ENCODE assay signal across 8 cellular contexts in the genomic region with DNA sequence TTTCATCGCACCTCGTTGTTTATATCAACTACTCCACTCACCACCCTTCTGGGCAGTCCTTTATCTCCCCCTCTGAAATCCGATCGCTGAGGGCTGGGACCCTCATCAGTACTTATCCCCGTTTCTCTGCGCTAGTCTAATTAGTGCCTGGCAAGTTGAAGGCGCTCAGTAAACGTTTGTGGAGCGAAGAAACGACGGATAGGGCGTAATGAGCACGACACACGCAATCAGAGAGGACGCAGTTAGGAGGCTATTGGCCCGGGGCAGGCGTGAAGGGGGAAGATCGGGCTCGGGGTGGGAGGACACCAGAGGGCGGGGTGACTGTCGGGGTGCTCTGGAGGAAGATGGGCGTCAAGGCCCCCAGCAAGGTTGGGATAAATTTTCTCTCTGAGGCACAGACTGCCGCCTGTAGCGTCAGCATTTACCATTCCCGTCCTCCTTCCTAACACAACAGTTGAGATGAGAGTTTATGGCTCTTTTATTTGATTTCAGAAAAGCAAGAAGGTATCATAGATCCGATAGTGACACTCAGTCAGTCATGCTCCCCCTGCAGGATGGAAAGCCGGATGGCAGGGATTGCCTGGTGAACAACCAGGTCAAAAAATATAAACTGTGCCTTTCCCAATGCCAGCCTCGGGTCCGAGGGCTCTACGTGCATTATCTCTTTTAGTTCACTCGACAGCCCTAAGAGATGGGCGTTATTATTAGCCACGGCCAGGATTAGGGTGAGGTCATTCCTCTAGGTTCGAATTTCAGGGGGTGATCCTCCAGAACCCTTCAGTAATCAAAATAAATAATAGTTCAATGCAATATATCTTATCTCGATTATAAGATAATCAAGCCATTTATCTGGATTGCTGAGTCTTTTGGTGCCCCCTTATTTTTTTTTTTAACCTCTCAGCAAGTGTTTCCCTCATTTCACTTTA. TPM values are rescaled to one million over a fixed set of nuclear protein-coding genes. Genes with fewer than 3 reads are reported as not detected.
A peak's percentile ranks its signal among the peaks of the same experiment; 100 is the strongest.
DNase-seq lines count a peak whose midpoint lies in the region; ATAC-seq and TF ChIP-seq lines count a peak whose summit lies in the region.

No MANE protein-coding gene starts in this region.

- peak overlapping the region; percentile 70 for H2AFZ ChIP-seq in HCT116 (ENCODE audit: low read depth, low read length, poor library complexity, severe bottlenecking)

- H3K36me3 Mint-ChIP-seq in Calu3 (ENCODE audit: insufficient read depth, unreplicated experiment), result peaks cover 18% of the 10 kb centered on the region

- TF ChIP-seq RAD21 in HCT116 (IDR thresholded peaks at IDR 0.05; ENCODE audit: low read depth), result peak; percentile 63

- H4K20me1 ChIP-seq in HCT116 (ENCODE audit: insufficient read depth), result no peaks in the 10 kb centered on the region

- peak overlapping the region; percentile 76 for H3K9ac ChIP-seq in HCT116 (ENCODE audit: low read length)

- peak; percentile 92 for TF ChIP-seq CTCF in Calu3 (IDR thresholded peaks at IDR 0.05; ENCODE audit: unreplicated experiment)
- peak; percentile 79 to 88 (median 82) for TF ChIP-seq CTCF in HCT116 (IDR thresholded peaks at IDR 0.05 in 2 of 3, conservative IDR thresholded peaks at IDR 0.05 in 1 of 3; ENCODE audit: borderline replicate concordance in 1 of 3, insufficient read depth in 1 of 3, low read depth in 2 of 3, low read length in 2 of 3)
- peak; percentile 93 for TF ChIP-seq CTCF in astrocyte of the cerebellum (IDR thresholded peaks at IDR 0.05; ENCODE audit: low read depth, low read length, missing control alignments)

- ATAC-seq in HCT116 (peak; percentile 76), sciatic nerve (peak; percentile 93), HG02840 (IDR thresholded peaks at IDR 0.05; ENCODE audit: low FRiP score, unreplicated experiment) (no peak)

- intact Hi-C loops in Calu3 (cut with micrococcal nuclease; ENCODE audit: unreplicated experiment) (loop anchor here (2.0 kb wide), 1 partner anchor 28 kb away; no protein-coding TSS in a partner anchor), HCT116 (cut with micrococcal nuclease) (loop anchor here (5.0 kb wide), 1 partner anchor 367 kb away; the partner anchor contains the start of gene VAT1), sciatic nerve (cut with DNase I) (no loop called here)

- no peaks in the 10 kb centered on the region for H3K36me3 ChIP-seq in HCT116 (ENCODE audit: control insufficient read depth in 1 of 2, insufficient read depth in 2 of 2, low read length in 2 of 2)

- peak overlapping the region; percentile 70 for H3K4me3 Mint-ChIP-seq in Calu3 (ENCODE audit: low read depth, unreplicated experiment)

- DNase-seq in Calu3 (peak; percentile 84), HCT116 (ENCODE audit: low read depth, low spot score) (peak; percentile 63), NCI-H1930 (lab: John Stamatoyannopoulos, UW) (peak; percentile 63 to 88), T1000 (lab: John Stamatoyannopoulos, UW) (peak; percentile 58), astrocyte of the cerebellum (ENCODE audit: low read depth) (peak; percentile 49), hypothalamus (lab: John Stamatoyannopoulos, UW) (peak in 49 of 51 donors; percentile 22 to 93 (median 64)), sciatic nerve (ENCODE audit: low spot score) (peak; percentile 91)

- H3K9me3 ChIP-seq in HCT116 (ENCODE audit: control insufficient read depth in 1 of 2, insufficient read depth in 1 of 2, low read depth in 1 of 2, low read length in 2 of 2), result no peaks in the 10 kb centered on the region

- RAD21 ChIA-PET in HCT116 (lab: Charles Lee; ENCODE audit: low non-redundant PET in 1 of 2, low total read pairs in 2 of 2, uncharacterized antibody in 2 of 2, unreplicated experiment in 2 of 2), result interaction anchor here (1.1 to 1.7 kb wide), 2 partner anchors 19 to 20 kb away, joined by 3 to 5 read pairs; no protein-coding TSS in a partner anchor

- CTCF ChIA-PET in Calu3 (lab: Charles Lee), result interaction anchor here (0.6 to 7.3 kb wide), 8 partner anchors 9 to 365 kb away, joined by 3 to 154 read pairs (median 12); partner anchors contain the start of genes ARL4D and DHX8
- CTCF ChIA-PET in HCT116 (lab: Charles Lee), result interaction anchor here (1.2 to 10.0 kb wide), 5 partner anchors 9 to 365 kb away, joined by 4 to 194 read pairs (median 9); partner anchors contain the start of genes ARL4D and DHX8

- TF ChIP-seq POLR2A in HCT116 (IDR thresholded peaks at IDR 0.05; ENCODE audit: borderline replicate concordance, extremely low read depth, insufficient read depth, insufficient read length), result peak; percentile 16

- in situ Hi-C loops in astrocyte of the cerebellum (cut with HindIII; ENCODE audit: low sequenced_read_pairs), result no loop called here

- H3K79me2 ChIP-seq in HCT116 (ENCODE audit: insufficient read depth, low read length), result no peaks in the 10 kb centered on the region

- H3K4me2 ChIP-seq in HCT116 (ENCODE audit: low read length), result peak overlapping the region; percentile 97

- POLR2A ChIA-PET in HCT116 (lab: Charles Lee), result interaction anchor here (0.9 to 5.6 kb wide), 12 partner anchors 10 to 368 kb away, joined by 3 to 152 read pairs (median 4); partner anchors contain the start of genes ARL4D and DHX8

- H3K4me3 ChIP-seq in HCT116 (replicated peaks in 1 of 2; ENCODE audit: low read depth in 1 of 2, low read length in 2 of 2) (peak overlapping the region; percentile 45 to 69), astrocyte of the cerebellum (ENCODE audit: low read depth, low read length) (peak overlapping the region; percentile 57)

- no peaks in the 10 kb centered on the region for H3K27me3 Mint-ChIP-seq in Calu3 (ENCODE audit: unreplicated experiment)

- H3K27ac ChIP-seq in HCT116 (ENCODE audit: low read depth, low read length), result peak overlapping the region; percentile 68

- H3K4me1 ChIP-seq in HCT116 (ENCODE audit: control insufficient read depth in 1 of 2, insufficient read depth in 2 of 2, low read length in 2 of 2), result peaks cover 5 to 33% of the 10 kb centered on the region in 2 experiments; a peak in 3 of 4 replicates

- no peaks in the 10 kb centered on the region for H3K9me3 Mint-ChIP-seq in Calu3 (ENCODE audit: low read depth, unreplicated experiment)

- H3K27ac Mint-ChIP-seq in Calu3 (ENCODE audit: unreplicated experiment), result peak overlapping the region; percentile 69

- no peaks in the 10 kb centered on the region for H3K9me2 ChIP-seq in HCT116 (ENCODE audit: insufficient read depth)

- no TSS peak for BruUV-seq in Calu3 (replicated peaks; lab: Mats Ljungman, UMichigan)
- no TSS peak for BruUV-seq in HCT116 (replicated peaks; lab: Mats Ljungman, UMichigan)

- no peaks in the 10 kb centered on the region for H3K27me3 ChIP-seq in HCT116 (ENCODE audit: insufficient read depth, low read length)

- H3K4me1 Mint-ChIP-seq in Calu3 (ENCODE audit: low read depth, unreplicated experiment), result peaks cover 9% of the 10 kb centered on the region

TF ChIP-seq in HCT116, 20 proteins besides CTCF, POLR2A, EP300 and RAD21 (continues in another document):
- TF ChIP-seq SIN3A (IDR thresholded peaks at IDR 0.05; ENCODE audit: low read depth) (no peak; the same call in 1 of the 2 replicates), TCF7L2 (IDR thresholded peaks at IDR 0.05; ENCODE audit: borderline replicate concordance, extremely low read depth, insufficient read depth, insufficient read length) (no peak), CEBPB (IDR thresholded peaks at IDR 0.05; ENCODE audit: low read depth) (no peak), POLR2AphosphoS5 (IDR thresholded peaks at IDR 0.05; ENCODE audit: low read depth, low read length) (peak; percentile 74), EGR1 (IDR thresholded peaks at IDR 0.05; ENCODE audit: low read depth) (no peak), EZH2 (IDR thresholded peaks at IDR 0.05) (no peak), YY1 (IDR thresholded peaks at IDR 0.05; ENCODE audit: extremely low read depth, insufficient replicate concordance, low read depth, low read length) (no peak), ZNF274 (IDR thresholded peaks at IDR 0.05; ENCODE audit: low read depth, low read length) (no peak), JUND (IDR thresholded peaks at IDR 0.05) (no peak), REST (IDR thresholded peaks at IDR 0.05; ENCODE audit: low read depth) (no peak), FOSL1 (IDR thresholded peaks at IDR 0.05; ENCODE audit: low read depth) (no peak), ZFX (IDR thresholded peaks at IDR 0.05) (no peak)
- TF ChIP-seq, protein P1, sequence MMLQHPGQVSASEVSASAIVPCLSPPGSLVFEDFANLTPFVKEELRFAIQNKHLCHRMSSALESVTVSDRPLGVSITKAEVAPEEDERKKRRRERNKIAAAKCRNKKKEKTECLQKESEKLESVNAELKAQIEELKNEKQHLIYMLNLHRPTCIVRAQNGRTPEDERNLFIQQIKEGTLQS (IDR thresholded peaks at IDR 0.05), result no peak

RNA-seq across cellular contexts. Expression of gene ARL4D, which starts 9.5 kb away (rescaled TPM):
- 3.4 TPM in 2 replicates for total RNA-seq in Calu3 (2022)
- total RNA-seq in HCT116 (2021; ENCODE audit: unreplicated experiment), result 11.5 TPM
- polyA plus RNA-seq in HCT116 (2012), result 13.4 and 16.0 TPM in 2 replicates
- total RNA-seq in sciatic nerve, result 94.0 TPM
